In the genomic region with DNA sequence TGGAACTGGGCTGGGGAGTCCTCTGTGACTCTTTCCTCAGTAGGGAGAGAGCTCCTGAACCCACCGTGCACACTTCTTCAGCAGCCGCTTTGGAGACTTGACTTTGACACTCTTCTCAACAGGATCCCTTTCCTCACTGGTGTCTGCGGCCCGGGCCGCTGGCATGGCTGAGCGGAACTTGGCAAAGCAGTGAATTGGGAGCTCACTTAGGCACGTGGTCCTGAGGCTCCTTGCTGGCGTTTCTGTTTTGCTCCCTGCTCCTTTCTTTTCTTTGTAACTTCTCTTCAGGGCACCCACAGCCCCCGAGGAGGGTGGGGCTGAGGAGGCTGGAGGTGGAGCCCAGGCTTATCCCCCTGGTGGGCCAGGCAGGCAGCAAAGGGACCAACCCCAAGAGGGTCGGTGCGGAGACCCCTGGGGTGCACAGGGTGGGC, we compare ENCODE assay signal across 19 cellular contexts. TPM values are rescaled to one million over a fixed set of nuclear protein-coding genes. Genes with fewer than 3 reads are reported as not detected.
DNase-seq lines count a peak whose midpoint lies in the region; ATAC-seq and TF ChIP-seq lines count a peak whose summit lies in the region.
"Had no signal": no experiment of that assay in that cellular context is flagged by ENCODE, and none has a peak within 500 bp of the region (broad histone marks: within the 10 kb centered on the region; RNA-seq: fewer than 3 reads in every experiment).

No MANE protein-coding gene starts in this region.

- H3K27ac Mint-ChIP-seq in nephron, result peak overlapping the region; percentile 85 to 95 (median 86)
- no peak overlapping the region for H3K27ac Mint-ChIP-seq in activated naive CD8-positive, alpha-beta T cell treated with anti-CD3 and anti-CD28 coated beads, Interleukin-2, amount 50 U/mL, for 24 hours
- H3K27ac Mint-ChIP-seq: activated B cell treated with CpG ODN at 0.5 μM for 24 hours; activated naive CD4-positive, alpha-beta T cell treated with anti-CD3 and anti-CD28 coated beads, Interleukin-2, amount 10 ng/mL, durations not matched to agents 7 days and 5 days; stimulated activated effector memory CD8-positive, alpha-beta T cell treated with anti-CD3 and anti-CD28 coated beads, Interleukin-12 subunit alpha, Interleukin-12 subunit beta, amount 100 ng/mL, for 72 hours; T-helper 1 cell treated with Interleukin-12 subunit alpha and Interleukin-12 subunit beta and Interleukin-4 antibody, amounts not matched to agents 30 μg/mL and 1 μg/mL, for 36 hours had no signal

- peak overlapping the region in 2 of 3 experiments; percentile 16 to 29 for H3K4me3 Mint-ChIP-seq in nephron
- no peak overlapping the region for H3K4me3 Mint-ChIP-seq in activated naive CD8-positive, alpha-beta T cell treated with anti-CD3 and anti-CD28 coated beads, Interleukin-2, amount 50 U/mL, for 24 hours
- H3K4me3 Mint-ChIP-seq: activated B cell treated with CpG ODN at 0.5 μM for 24 hours; activated naive CD4-positive, alpha-beta T cell treated with anti-CD3 and anti-CD28 coated beads, Interleukin-2, amount 10 ng/mL, durations not matched to agents 7 days and 5 days; naive B cell; stimulated activated effector memory CD8-positive, alpha-beta T cell treated with anti-CD3 and anti-CD28 coated beads, Interleukin-12 subunit alpha, Interleukin-12 subunit beta, amount 100 ng/mL, for 72 hours; T-helper 1 cell treated with Interleukin-12 subunit alpha and Interleukin-12 subunit beta and Interleukin-4 antibody, amounts not matched to agents 30 μg/mL and 1 μg/mL, for 36 hours had no signal

- H3K36me3 Mint-ChIP-seq in nephron (ENCODE audit: low read depth), result no peaks in the 10 kb centered on the region
- peaks cover 5% of the 10 kb centered on the region for H3K36me3 Mint-ChIP-seq in activated naive CD8-positive, alpha-beta T cell treated with anti-CD3 and anti-CD28 coated beads, Interleukin-2, amount 50 U/mL, for 24 hours (ENCODE audit: low read depth)
- H3K36me3 Mint-ChIP-seq: stimulated activated effector memory CD8-positive, alpha-beta T cell treated with anti-CD3 and anti-CD28 coated beads, Interleukin-12 subunit alpha, Interleukin-12 subunit beta, amount 100 ng/mL, for 72 hours had no signal

- peaks cover 10 to 16% of the 10 kb centered on the region in 2 donors for H3K4me1 ChIP-seq in thoracic aorta (ENCODE audit: control insufficient read depth in 1 of 2, low read depth in 2 of 2)

- H3K9me3 ChIP-seq in thoracic aorta, result no peaks in the 10 kb centered on the region
- H3K9me3 ChIP-seq: MG63 had no signal

- ATAC-seq in thoracic aorta (ENCODE audit: insufficient number of reproducible peaks, low FRiP score, low read depth) (no peak), HG03108 (IDR thresholded peaks at IDR 0.05; ENCODE audit: unreplicated experiment) (no peak)
- ATAC-seq in activated naive CD8-positive, alpha-beta T cell treated with anti-CD3 and anti-CD28 coated beads, Interleukin-2, amount 50 U/mL, for 24 hours, result no peak
- ATAC-seq: stimulated activated effector memory CD8-positive, alpha-beta T cell treated with anti-CD3 and anti-CD28 coated beads, Interleukin-12 subunit alpha, Interleukin-12 subunit beta, amount 100 ng/mL, for 72 hours had no signal

- H3K27ac ChIP-seq in thoracic aorta, result peak overlapping the region in 1 of 2 donors; percentile 30

- peak; percentile 60 for DNase-seq in H7
- DNase-seq in fibroblast of peridontal ligament (ENCODE audit: extremely low read depth), result peak; percentile 18
- DNase-seq in thoracic aorta (ENCODE audit: low spot score), result no peak
- no peak for DNase-seq in activated naive CD8-positive, alpha-beta T cell treated with anti-CD3 and anti-CD28 coated beads, Interleukin-2, amount 50 U/mL, for 24 hours
- no peak for DNase-seq in NCI-H524 treated with DMSO at 0.1 percent for 48 hours (lab: John Stamatoyannopoulos, UW)
- no peak for DNase-seq in activated CD4-positive, alpha-beta T cell treated with anti-CD3 and anti-CD28 coated beads for 4 hours
- DNase-seq: activated B cell treated with CpG ODN at 0.5 μM for 24 hours; activated naive CD4-positive, alpha-beta T cell treated with anti-CD3 and anti-CD28 coated beads, Interleukin-2, amount 10 ng/mL, durations not matched to agents 7 days and 5 days; DMS79; MG63; naive B cell; NCI-H2029; NCI-H748 treated with DMSO at 0.1 percent for 48 hours; RPMI8226 had no signal

- peaks cover 87% of the 10 kb centered on the region for H3K4me1 Mint-ChIP-seq in nephron
- no peaks in the 10 kb centered on the region for H3K4me1 Mint-ChIP-seq in activated naive CD8-positive, alpha-beta T cell treated with anti-CD3 and anti-CD28 coated beads, Interleukin-2, amount 50 U/mL, for 24 hours
- H3K4me1 Mint-ChIP-seq: activated naive CD4-positive, alpha-beta T cell treated with anti-CD3 and anti-CD28 coated beads, Interleukin-2, amount 10 ng/mL, durations not matched to agents 7 days and 5 days; stimulated activated effector memory CD8-positive, alpha-beta T cell treated with anti-CD3 and anti-CD28 coated beads, Interleukin-12 subunit alpha, Interleukin-12 subunit beta, amount 100 ng/mL, for 72 hours had no signal

- H3K27me3 ChIP-seq in H7 (ENCODE audit: control insufficient read depth, insufficient read depth, low read length) (peaks cover 25% of the 10 kb centered on the region), thoracic aorta (replicated peaks; ENCODE audit: insufficient read depth) (no peaks in the 10 kb centered on the region)
- H3K27me3 ChIP-seq: cardiac muscle cell, MG63 had no signal

- H3K27me3 Mint-ChIP-seq in nephron (ENCODE audit: low read depth), result no peaks in the 10 kb centered on the region
- no peaks in the 10 kb centered on the region for H3K27me3 Mint-ChIP-seq in activated naive CD8-positive, alpha-beta T cell treated with anti-CD3 and anti-CD28 coated beads, Interleukin-2, amount 50 U/mL, for 24 hours
- H3K27me3 Mint-ChIP-seq: activated B cell treated with CpG ODN at 0.5 μM for 24 hours; activated naive CD4-positive, alpha-beta T cell treated with anti-CD3 and anti-CD28 coated beads, Interleukin-2, amount 10 ng/mL, durations not matched to agents 7 days and 5 days had no signal

- H3K36me3 ChIP-seq in H7 (replicated peaks; ENCODE audit: control insufficient read depth, insufficient read depth, low read length) (no peaks in the 10 kb centered on the region), thoracic aorta (no peaks in the 10 kb centered on the region)
- H3K36me3 ChIP-seq: cardiac muscle cell, MG63 had no signal

- H3K4me3 ChIP-seq in H7 (ENCODE audit: insufficient read depth, low read depth, low read length) (no peak overlapping the region), thoracic aorta (peak overlapping the region; percentile 61)
- H3K4me3 ChIP-seq: cardiac muscle cell, MG63 had no signal

- H3K9me3 Mint-ChIP-seq in nephron, result peaks cover 10% of the 10 kb centered on the region
- H3K9me3 Mint-ChIP-seq in activated naive CD8-positive, alpha-beta T cell treated with anti-CD3 and anti-CD28 coated beads, Interleukin-2, amount 50 U/mL, for 24 hours, result peaks cover 16% of the 10 kb centered on the region
- H3K9me3 Mint-ChIP-seq: stimulated activated effector memory CD8-positive, alpha-beta T cell treated with anti-CD3 and anti-CD28 coated beads, Interleukin-12 subunit alpha, Interleukin-12 subunit beta, amount 100 ng/mL, for 72 hours had no signal

- TF ChIP-seq CTCF in nephron (IDR thresholded peaks at IDR 0.05; ENCODE audit: unreplicated experiment in 3 of 3) (no peak), thoracic aorta (IDR thresholded peaks at IDR 0.05) (no peak)

RNA-seq across cellular contexts. Expression of a gene that starts 8.4 kb away (rescaled TPM):
- 0.83 and 1.9 TPM in 2 replicates for total RNA-seq in H7 (2014; rRNA removed; shearing (Covaris generic))
- total RNA-seq in thoracic aorta, result 1 to 10 TPM; 2.3 to 3.3 TPM

Comparison
In these comparisons a context has a peak if more than half of its experiments do, and no peak if none do; other contexts are left out.
1. DNase-seq: peak in H7 (single experiment) and fibroblast of peridontal ligament (single experiment); none in thoracic aorta (single experiment), activated naive CD8-positive, alpha-beta T cell treated with anti-CD3 and anti-CD28 coated beads, Interleukin-2, amount 50 U/mL, for 24 hours (single experiment), NCI-H524 treated with DMSO at 0.1 percent for 48 hours (single experiment) and activated CD4-positive, alpha-beta T cell treated with anti-CD3 and anti-CD28 coated beads for 4 hours (0 of 2).